In genomic region chr10:118452098-118452497, GRCh38 we compare ENCODE assay signal across 29 cellular contexts.
"Had no signal": no experiment of that assay in that cellular context is flagged by ENCODE, and none has a peak within 500 bp of the region (broad histone marks: within the 10 kb centered on the region; RNA-seq: fewer than 3 reads in every experiment).

No MANE protein-coding gene starts in this region.

- H3K9me3 ChIP-seq: suprapubic skin, testis, thoracic aorta, thyroid gland, upper lobe of right lung, uterus, vagina had no signal

- H3K36me3 Mint-ChIP-seq: stimulated activated effector memory CD8-positive, alpha-beta T cell treated with anti-CD3 and anti-CD28 coated beads, Interleukin-12 subunit alpha, Interleukin-12 subunit beta, amount 100 ng/mL, for 72 hours; stimulated activated memory B cell treated with anti-CD40 and anti-IgM and Interleukin-4, amounts not matched to agents 10 μg/mL and 1 μg/mL and 100 μg/mL, for 72 hours; stimulated activated naive B cell treated with anti-CD40 and anti-IgM and Interleukin-4, amounts not matched to agents 10 μg/mL and 1 μg/mL and 100 μg/mL, for 72 hours; type B pancreatic cell had no signal

- H3K27ac Mint-ChIP-seq: stimulated activated effector memory CD8-positive, alpha-beta T cell treated with anti-CD3 and anti-CD28 coated beads, Interleukin-12 subunit alpha, Interleukin-12 subunit beta, amount 100 ng/mL, for 72 hours; stimulated activated memory B cell treated with anti-CD40 and anti-IgM and Interleukin-4, amounts not matched to agents 10 μg/mL and 1 μg/mL and 100 μg/mL, for 72 hours; stimulated activated naive B cell treated with anti-CD40 and anti-IgM and Interleukin-4, amounts not matched to agents 10 μg/mL and 1 μg/mL and 100 μg/mL, for 72 hours; stimulated activated naive CD8-positive, alpha-beta T cell treated with anti-CD3 and anti-CD28 coated beads, Interleukin-15, amount 100 ng/mL, for 72 hours; stimulated activated naive CD8-positive, alpha-beta T cell treated with anti-CD3 and anti-CD28 coated beads, Interleukin-15, Interleukin-2, amounts not matched to agents 100 ng/mL and 50 ng/mL, for 24 hours; type B pancreatic cell had no signal

- DNase-seq: stimulated activated CD4-positive, alpha-beta T cell treated with anti-CD3 and anti-CD28 coated beads, Interleukin-2, amount 100 ng/mL, for 48 hours; stimulated activated CD4-positive, alpha-beta T cell treated with anti-CD3 and anti-CD28 coated beads, Interleukin-4, amount 100 ng/mL, for 1 hour; stimulated activated CD4-positive, alpha-beta T cell treated with anti-CD3 and anti-CD28 coated beads, Interleukin-4, amount 100 ng/mL, for 24 hours; stimulated activated CD4-positive, alpha-beta T cell treated with anti-CD3 and anti-CD28 coated beads, Interleukin-4, amount 100 ng/mL, for 4 hours; stimulated activated CD8-positive, alpha-beta memory T cell treated with anti-CD3 and anti-CD28 coated beads, Interleukin-4, amount 100 ng/mL, for 48 hours; stimulated activated naive B cell treated with anti-CD40 and anti-IgM and Interleukin-4, amounts not matched to agents 10 μg/mL and 1 μg/mL and 100 μg/mL, for 72 hours; stimulated activated naive CD4-positive, alpha-beta T cell; stimulated activated naive CD4-positive, alpha-beta T cell treated with Interleukin-2 at 50 U/mL for 16 hours; stimulated activated naive CD8-positive, alpha-beta T cell treated with anti-CD3 and anti-CD28 coated beads, Interleukin-15, amount 100 ng/mL, for 72 hours; stimulated activated naive CD8-positive, alpha-beta T cell treated with anti-CD3 and anti-CD28 coated beads, Interleukin-15, Interleukin-2, amounts not matched to agents 100 U/mL and 50 U/mL, for 24 hours; stomach; substantia nigra; testis; thyroid gland; tibial artery; transverse colon; trophoblast cell; upper lobe of left lung; upper lobe of right lung; uterus had no signal

- H3K9me3 Mint-ChIP-seq: stimulated activated naive CD8-positive, alpha-beta T cell treated with anti-CD3 and anti-CD28 coated beads, Interleukin-15, Interleukin-2, amounts not matched to agents 100 ng/mL and 50 ng/mL, for 24 hours; type B pancreatic cell had no signal

- FAIRE-seq: urothelium cell line had no signal

- H3K4me3 Mint-ChIP-seq: stimulated activated effector memory CD8-positive, alpha-beta T cell treated with anti-CD3 and anti-CD28 coated beads, Interleukin-12 subunit alpha, Interleukin-12 subunit beta, amount 100 ng/mL, for 72 hours; stimulated activated memory B cell treated with anti-CD40 and anti-IgM and Interleukin-4, amounts not matched to agents 10 μg/mL and 1 μg/mL and 100 μg/mL, for 72 hours; stimulated activated naive B cell treated with anti-CD40 and anti-IgM and Interleukin-4, amounts not matched to agents 10 μg/mL and 1 μg/mL and 100 μg/mL, for 72 hours; stimulated activated naive CD8-positive, alpha-beta T cell treated with anti-CD3 and anti-CD28 coated beads, Interleukin-15, amount 100 ng/mL, for 72 hours; stimulated activated naive CD8-positive, alpha-beta T cell treated with anti-CD3 and anti-CD28 coated beads, Interleukin-15, Interleukin-2, amounts not matched to agents 100 ng/mL and 50 ng/mL, for 24 hours; type B pancreatic cell had no signal

- H3K27ac ChIP-seq: stomach, suprapubic skin, testis, thoracic aorta, thyroid gland, tibial artery, tibial nerve, transverse colon, upper lobe of left lung, upper lobe of right lung, uterus, vagina had no signal

- ATAC-seq: stimulated activated effector memory CD8-positive, alpha-beta T cell treated with anti-CD3 and anti-CD28 coated beads, Interleukin-12 subunit alpha, Interleukin-12 subunit beta, amount 100 ng/mL, for 72 hours; stimulated activated memory B cell treated with anti-CD40 and anti-IgM and Interleukin-4, amounts not matched to agents 10 μg/mL and 1 μg/mL and 100 μg/mL, for 72 hours; stimulated activated naive B cell treated with anti-CD40 and anti-IgM and Interleukin-4, amounts not matched to agents 10 μg/mL and 1 μg/mL and 100 μg/mL, for 72 hours; stimulated activated naive CD8-positive, alpha-beta T cell treated with anti-CD3 and anti-CD28 coated beads, Interleukin-15, amount 100 ng/mL, for 72 hours; stimulated activated naive CD8-positive, alpha-beta T cell treated with anti-CD3 and anti-CD28 coated beads, Interleukin-15, Interleukin-2, amounts not matched to agents 100 U/mL and 50 U/mL, for 24 hours; upper lobe of right lung had no signal

- H3K36me3 ChIP-seq: stomach, suprapubic skin, thoracic aorta, thyroid gland, tibial artery, tibial nerve, transverse colon, upper lobe of left lung, upper lobe of right lung, uterus, vagina had no signal

- H3K4me1 ChIP-seq: stomach, suprapubic skin, testis, thyroid gland, tibial artery, tibial nerve, transverse colon, upper lobe of left lung, upper lobe of right lung, uterus, vagina had no signal

- H3K4me3 ChIP-seq: stomach, suprapubic skin, testis, thoracic aorta, thyroid gland, tibial artery, tibial nerve, transverse colon, upper lobe of left lung, upper lobe of right lung, uterus, vagina had no signal

- H3K4me1 Mint-ChIP-seq: stimulated activated effector memory CD8-positive, alpha-beta T cell treated with anti-CD3 and anti-CD28 coated beads, Interleukin-12 subunit alpha, Interleukin-12 subunit beta, amount 100 ng/mL, for 72 hours; stimulated activated memory B cell treated with anti-CD40 and anti-IgM and Interleukin-4, amounts not matched to agents 10 μg/mL and 1 μg/mL and 100 μg/mL, for 72 hours; stimulated activated naive B cell treated with anti-CD40 and anti-IgM and Interleukin-4, amounts not matched to agents 10 μg/mL and 1 μg/mL and 100 μg/mL, for 72 hours; stimulated activated naive CD8-positive, alpha-beta T cell treated with anti-CD3 and anti-CD28 coated beads, Interleukin-15, amount 100 ng/mL, for 72 hours had no signal

- H3K27me3 ChIP-seq: testis, thyroid gland, upper lobe of left lung, upper lobe of right lung, uterus, vagina had no signal
